Comparison of ENCODE assay signal across 8 cellular contexts in the genomic region with DNA sequence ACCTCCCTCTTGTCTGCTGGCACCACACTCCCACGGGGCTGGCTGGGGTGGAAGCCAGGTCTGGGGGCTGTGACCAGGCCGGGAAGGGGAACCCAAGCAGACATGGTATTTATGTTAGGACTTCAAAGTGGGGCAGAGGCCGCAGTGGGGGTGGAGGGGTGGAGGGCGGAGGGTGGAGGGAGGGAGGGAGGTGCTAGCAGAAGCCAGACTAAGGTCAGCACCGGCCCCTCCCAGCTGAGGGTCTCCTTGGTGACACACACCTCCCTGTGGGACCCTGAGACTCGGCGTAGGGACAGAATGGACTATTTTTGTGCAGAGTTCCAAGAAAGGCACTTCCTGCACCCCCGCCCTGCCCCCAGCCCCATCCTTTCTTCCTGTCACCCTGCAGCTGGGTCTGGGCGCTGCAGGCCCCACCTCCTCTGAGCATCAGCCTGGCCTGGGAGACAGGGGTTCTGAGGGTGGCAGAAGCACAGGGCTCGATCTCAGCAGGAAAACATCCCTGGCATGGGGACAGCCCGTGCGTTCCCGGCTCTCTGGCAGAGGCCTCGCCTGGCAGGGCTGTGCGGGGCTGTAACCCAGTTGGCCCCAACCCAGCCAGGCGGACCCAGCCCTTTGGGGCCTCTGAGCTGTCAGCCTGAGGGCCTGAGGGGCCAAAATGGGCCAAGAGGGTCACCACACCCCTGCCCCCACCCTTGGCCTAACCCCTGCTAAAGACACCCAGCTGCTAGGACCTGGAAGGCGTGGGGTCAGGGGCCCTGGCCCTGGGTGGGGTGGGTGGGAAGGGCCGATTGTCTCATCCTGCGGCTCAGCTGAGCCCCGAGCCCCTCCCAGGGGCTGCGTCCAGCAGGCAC. TPM values are rescaled to one million over a fixed set of nuclear protein-coding genes. Genes with fewer than 3 reads are reported as not detected.
DNase-seq lines count a peak whose midpoint lies in the region; ATAC-seq and TF ChIP-seq lines count a peak whose summit lies in the region.

No MANE protein-coding gene starts in this region.

- intact Hi-C loops in dorsolateral prefrontal cortex (cut with DNase I): loop anchor here in 1 of 2 donors (5.0 kb wide), 1 partner anchor 104 kb away; no protein-coding TSS in a partner anchor
- intact Hi-C loops in colonic mucosa (cut with DNase I): loop anchor here (5.0 kb wide), 1 partner anchor 61 kb away; no protein-coding TSS in a partner anchor

- no peaks in the 10 kb centered on the region for H3K27me3 ChIP-seq in RWPE2 (ENCODE audit: insufficient read depth, poor library complexity, severe bottlenecking)
- no peaks in the 10 kb centered on the region for H3K27me3 ChIP-seq in esophagus (ENCODE audit: control insufficient read depth in 1 of 2, insufficient read depth in 2 of 2, low read length in 2 of 2)
- no peaks in the 10 kb centered on the region for H3K27me3 ChIP-seq in osteoblast (ENCODE audit: insufficient read depth, low read length)
- H3K27me3 ChIP-seq in dorsolateral prefrontal cortex: no peaks in the 10 kb centered on the region
- H3K27me3 ChIP-seq in colonic mucosa: no peaks in the 10 kb centered on the region

- H3K4me1 ChIP-seq in RWPE2 (ENCODE audit: insufficient read depth, poor library complexity, severe bottlenecking): peaks cover 29% of the 10 kb centered on the region
- peaks cover 0 to 13% of the 10 kb centered on the region in 2 donors for H3K4me1 ChIP-seq in esophagus (ENCODE audit: control insufficient read depth in 2 of 2, insufficient read depth in 2 of 2, low read length in 1 of 2)
- peaks cover 59% of the 10 kb centered on the region for H3K4me1 ChIP-seq in osteoblast (ENCODE audit: insufficient read depth, low read length)
- peaks cover 14% of the 10 kb centered on the region for H3K4me1 ChIP-seq in colonic mucosa

- no peak overlapping the region for H3K9ac ChIP-seq in colonic mucosa (ENCODE audit: low read depth in 2 of 2, low read length in 2 of 2)

- H4K20me1 ChIP-seq in osteoblast (ENCODE audit: insufficient read depth, low read length): no peaks in the 10 kb centered on the region

- DNase-seq in D341Med (ENCODE audit: low spot score): peak; percentile 28
- DNase-seq in RWPE2 (ENCODE audit: low spot score): no peak
- DNase-seq in osteoblast (ENCODE audit: insufficient read length, low spot score, missing footprints): peak; percentile 93
- DNase-seq in dorsolateral prefrontal cortex: no peak
- DNase-seq in colonic mucosa: no peak

- H3K79me2 ChIP-seq in osteoblast (ENCODE audit: insufficient read depth, low read length): no peaks in the 10 kb centered on the region

- WGBS in esophagus, 2 donors: 43 to 58% methylated on average over 14 to 21 of the region's 21 CpGs

- H3K27ac ChIP-seq in RWPE2 (ENCODE audit: poor library complexity, severe bottlenecking): peak overlapping the region; percentile 92
- H3K27ac ChIP-seq in esophagus (ENCODE audit: low read depth in 2 of 2, low read length in 1 of 2): peak overlapping the region; percentile 40 to 62
- peak overlapping the region; percentile 77 for H3K27ac ChIP-seq in osteoblast (ENCODE audit: low read depth, low read length)
- H3K27ac ChIP-seq in dorsolateral prefrontal cortex: peak overlapping the region in 14 of 59 donors; percentile 6 to 71 (median 32)
- H3K27ac ChIP-seq in colonic mucosa: no peak overlapping the region

- no peak overlapping the region for H2AFZ ChIP-seq in osteoblast (ENCODE audit: low read length)

- no peak overlapping the region for H3K4me3 ChIP-seq in RWPE2 (ENCODE audit: severe bottlenecking)
- H3K4me3 ChIP-seq in esophagus (ENCODE audit: low read depth in 1 of 2, low read length in 2 of 2): no peak overlapping the region
- H3K4me3 ChIP-seq in osteoblast (ENCODE audit: insufficient read depth, low read length): no peak overlapping the region
- H3K4me3 ChIP-seq in dorsolateral prefrontal cortex: no peak overlapping the region
- no peak overlapping the region for H3K4me3 ChIP-seq in colonic mucosa

- H3K9me3 ChIP-seq in RWPE2 (ENCODE audit: severe bottlenecking) (no peaks in the 10 kb centered on the region), esophagus (ENCODE audit: control insufficient read depth in 2 of 2, insufficient read depth in 1 of 2, low read depth in 1 of 2, low read length in 1 of 2) (no peaks in the 10 kb centered on the region), osteoblast (ENCODE audit: low read depth, low read length) (no peaks in the 10 kb centered on the region), colonic mucosa (no peaks in the 10 kb centered on the region)

- no peak for TF ChIP-seq CTCF in RWPE2 (IDR thresholded peaks at IDR 0.05; ENCODE audit: poor library complexity, severe bottlenecking)
- no peak for TF ChIP-seq CTCF in osteoblast (IDR thresholded peaks at IDR 0.05; ENCODE audit: extremely low read depth, low read depth, low read length)
- no peak for TF ChIP-seq CTCF in dorsolateral prefrontal cortex (IDR thresholded peaks at IDR 0.05 in 54 of 56, conservative IDR thresholded peaks at IDR 0.05 in 2 of 56; ENCODE audit: low read depth in 1 of 56, partially characterized antibody in 56 of 56)
- no peak for TF ChIP-seq CTCF in colonic mucosa (IDR thresholded peaks at IDR 0.05)

- no peaks in the 10 kb centered on the region for H3K36me3 ChIP-seq in RWPE2 (ENCODE audit: low read depth)
- no peaks in the 10 kb centered on the region for H3K36me3 ChIP-seq in esophagus (ENCODE audit: control insufficient read depth in 2 of 2, insufficient read depth in 2 of 2, low read length in 1 of 2)
- H3K36me3 ChIP-seq in osteoblast (ENCODE audit: insufficient read depth, low read length): peaks cover 5% of the 10 kb centered on the region
- no peaks in the 10 kb centered on the region for H3K36me3 ChIP-seq in colonic mucosa

- H3K4me2 ChIP-seq in osteoblast (ENCODE audit: insufficient read depth, low read length): peak overlapping the region; percentile 51

- ATAC-seq in RWPE2 (ENCODE audit: low read depth): peak; percentile 33
- ATAC-seq in GM19455 (IDR thresholded peaks at IDR 0.05; ENCODE audit: unreplicated experiment): no peak
- ATAC-seq in HG03439 (IDR thresholded peaks at IDR 0.05; ENCODE audit: unreplicated experiment): no peak

RNA-seq across cellular contexts. Expression of gene CD248, which starts 9.6 kb away (rescaled TPM):
- 1 to 10 TPM; 1.4 to 3.3 TPM for polyA plus RNA-seq in esophagus
- 103 and 107 TPM in 2 replicates for total RNA-seq in osteoblast
- total RNA-seq in dorsolateral prefrontal cortex: 1 to 10 TPM in 105 of 120 experiments, under 1 TPM in 15; 0.45 to 6.5 (median 1.9) TPM
- 1 to 10 TPM; 4.9 to 8.8 TPM for total RNA-seq in colonic mucosa

RNA-seq across cellular contexts. Expression of gene RIN1, which starts 9.7 kb away (rescaled TPM):
- 10 to 100 TPM; 18.1 to 27.3 TPM for polyA plus RNA-seq in esophagus
- total RNA-seq in osteoblast (27.1 and 31.8 TPM in 2 replicates), dorsolateral prefrontal cortex (10 to 100 TPM in 107 of 120 experiments, 1 to 10 TPM in 13; 4.0 to 30.0 (median 14.9) TPM), colonic mucosa (10 to 100 TPM; 11.6 to 20.0 TPM)

RNA-seq across cellular contexts. Expression of gene BRMS1, which starts 18.4 kb away (rescaled TPM):
- 10 to 100 TPM; 44.1 to 49.9 TPM for polyA plus RNA-seq in esophagus
- 43.0 and 43.1 TPM in 2 replicates for total RNA-seq in osteoblast
- total RNA-seq in dorsolateral prefrontal cortex: 10 to 100 TPM; 10.3 to 25.1 (median 16.2) TPM
- 10 to 100 TPM; 31.1 to 64.6 TPM for total RNA-seq in colonic mucosa

RNA-seq across cellular contexts. Expression of gene B4GAT1, which starts 20.9 kb away (rescaled TPM):
- 1 to 10 TPM; 4.9 to 7.0 TPM for polyA plus RNA-seq in esophagus
- total RNA-seq in osteoblast: 20.6 and 21.2 TPM in 2 replicates
- total RNA-seq in dorsolateral prefrontal cortex: 100 to 1,000 TPM; 105 to 293 (median 220) TPM
- 10 to 100 TPM; 14.2 to 20.2 TPM for total RNA-seq in colonic mucosa

RNA-seq across cellular contexts. Expression of gene TMEM151A, which starts 34.8 kb away (rescaled TPM):
- polyA plus RNA-seq in esophagus: under 1 TPM; 0.01 to 0.04 TPM
- total RNA-seq in osteoblast (0.29 and 0.36 TPM in 2 replicates), dorsolateral prefrontal cortex (100 to 1,000 TPM in 2 of 120 experiments, 10 to 100 TPM in 118; 29.6 to 145 (median 58.1) TPM), colonic mucosa (under 1 TPM; 0.37 to 0.47 TPM)

Comparison
In these comparisons a context has a peak if more than half of its experiments do, and no peak if none do; other contexts are left out.
1. DNase-seq: peak in D341Med (single experiment) and osteoblast (single experiment); none in RWPE2 (single experiment), dorsolateral prefrontal cortex (0 of 10) and colonic mucosa (single experiment).
2. RNA of gene CD248, which starts 9.6 kb away (total RNA-seq): 103 to 107 TPM in osteoblast; 4.9 to 8.8 TPM in colonic mucosa and 0.45 to 6.5 TPM in dorsolateral prefrontal cortex; every median in the first group is over 10 times any median in the second.